ENCODE assay signal across 23 cellular contexts in genomic region chr4:179634862-179635261, GRCh38.
"Had no signal": no experiment of that assay in that cellular context is flagged by ENCODE, and none has a peak within 500 bp of the region (broad histone marks: within the 10 kb centered on the region; RNA-seq: fewer than 3 reads in every experiment).

No MANE protein-coding gene starts in this region.

- H3K9me3 ChIP-seq: body of pancreas, pancreas, right lobe of liver, thyroid gland had no signal

- H3K27ac ChIP-seq: body of pancreas, cardiac muscle cell, epithelial cell of prostate, heart right ventricle, pancreas, right lobe of liver, skin epidermis, thyroid gland had no signal

- H3K9me3 Mint-ChIP-seq: activated naive CD4-positive, alpha-beta T cell treated with anti-CD3 and anti-CD28 coated beads, Interleukin-2, amount 50 U/mL, for 24 hours had no signal

- H3K4me3 Mint-ChIP-seq: activated B cell treated with CpG ODN at 0.5 μM for 24 hours; activated CD4-positive, alpha-beta T cell treated with anti-CD3 and anti-CD28 coated beads for 36 hours; activated naive CD4-positive, alpha-beta T cell treated with anti-CD3 and anti-CD28 coated beads, Interleukin-2, amount 50 U/mL, for 24 hours; memory B cell; nephron progenitor cell; stimulated activated naive CD8-positive, alpha-beta T cell treated with anti-CD3 and anti-CD28 coated beads, Interleukin-15, Interleukin-2, amounts not matched to agents 100 ng/mL and 50 ng/mL, for 24 hours had no signal

- H3K4me1 Mint-ChIP-seq: activated B cell treated with CpG ODN at 0.5 μM for 24 hours; activated CD4-positive, alpha-beta T cell treated with anti-CD3 and anti-CD28 coated beads for 36 hours; activated naive CD4-positive, alpha-beta T cell treated with anti-CD3 and anti-CD28 coated beads, Interleukin-2, amount 50 U/mL, for 24 hours; memory B cell; nephron progenitor cell had no signal

- ATAC-seq: activated CD4-positive, alpha-beta T cell treated with anti-CD3 and anti-CD28 coated beads for 36 hours; body of pancreas; heart right ventricle; left cardiac atrium; pancreas; right lobe of liver had no signal

- H3K27me3 Mint-ChIP-seq: activated B cell treated with CpG ODN at 0.5 μM for 24 hours; activated CD4-positive, alpha-beta T cell treated with anti-CD3 and anti-CD28 coated beads for 36 hours; activated naive CD4-positive, alpha-beta T cell treated with anti-CD3 and anti-CD28 coated beads, Interleukin-2, amount 50 U/mL, for 24 hours; memory B cell; stimulated activated naive CD8-positive, alpha-beta T cell treated with anti-CD3 and anti-CD28 coated beads, Interleukin-15, Interleukin-2, amounts not matched to agents 100 ng/mL and 50 ng/mL, for 24 hours had no signal

- H3K36me3 ChIP-seq: cardiac muscle cell, heart right ventricle, pancreas, right lobe of liver, thyroid gland had no signal

- DNase-seq: activated B cell treated with CpG ODN at 0.5 μM for 24 hours; activated CD4-positive, alpha-beta T cell treated with anti-CD3 and anti-CD28 coated beads for 36 hours; activated CD4-positive, alpha-beta T cell treated with anti-CD3 and anti-CD28 coated beads, Interleukin-2, amount 50 U/mL, for 48 hours; activated effector memory CD4-positive, alpha-beta T cell treated with anti-CD3 and anti-CD28 coated beads, Interleukin-2, amount 50 U/mL, for 16 hours; activated T-cell treated with anti-CD3 and anti-CD28 coated beads, Interleukin-2, amount 50 U/mL, for 48 hours; anterior cingulate cortex; body of pancreas; heart right ventricle; islet precursor cell; left cardiac atrium; nephron progenitor cell; pancreas; right lobe of liver; stimulated activated CD4-positive, alpha-beta T cell treated with anti-CD3 and anti-CD28 coated beads, Interleukin-1b, Interleukin-23, amount 100 ng/mL, for 48 hours; substantia nigra; T1000; thyroid gland had no signal

- H3K27ac Mint-ChIP-seq: activated B cell treated with CpG ODN at 0.5 μM for 24 hours; activated CD4-positive, alpha-beta T cell treated with anti-CD3 and anti-CD28 coated beads for 36 hours; activated naive CD4-positive, alpha-beta T cell treated with anti-CD3 and anti-CD28 coated beads, Interleukin-2, amount 50 U/mL, for 24 hours; memory B cell; nephron progenitor cell; stimulated activated naive CD8-positive, alpha-beta T cell treated with anti-CD3 and anti-CD28 coated beads, Interleukin-15, Interleukin-2, amounts not matched to agents 100 ng/mL and 50 ng/mL, for 24 hours had no signal

- H3K4me3 ChIP-seq: body of pancreas, cardiac muscle cell, heart right ventricle, pancreas, right lobe of liver, skin epidermis, thyroid gland had no signal

- H3K36me3 Mint-ChIP-seq: activated naive CD4-positive, alpha-beta T cell treated with anti-CD3 and anti-CD28 coated beads, Interleukin-2, amount 50 U/mL, for 24 hours; memory B cell had no signal

- H3K27me3 ChIP-seq: body of pancreas, cardiac muscle cell, heart right ventricle, pancreas, right lobe of liver, thyroid gland had no signal

- H3K4me1 ChIP-seq: body of pancreas, heart right ventricle, pancreas, right lobe of liver, thyroid gland had no signal
